Comparison of ENCODE assay signal across 25 cellular contexts in the genomic region with DNA sequence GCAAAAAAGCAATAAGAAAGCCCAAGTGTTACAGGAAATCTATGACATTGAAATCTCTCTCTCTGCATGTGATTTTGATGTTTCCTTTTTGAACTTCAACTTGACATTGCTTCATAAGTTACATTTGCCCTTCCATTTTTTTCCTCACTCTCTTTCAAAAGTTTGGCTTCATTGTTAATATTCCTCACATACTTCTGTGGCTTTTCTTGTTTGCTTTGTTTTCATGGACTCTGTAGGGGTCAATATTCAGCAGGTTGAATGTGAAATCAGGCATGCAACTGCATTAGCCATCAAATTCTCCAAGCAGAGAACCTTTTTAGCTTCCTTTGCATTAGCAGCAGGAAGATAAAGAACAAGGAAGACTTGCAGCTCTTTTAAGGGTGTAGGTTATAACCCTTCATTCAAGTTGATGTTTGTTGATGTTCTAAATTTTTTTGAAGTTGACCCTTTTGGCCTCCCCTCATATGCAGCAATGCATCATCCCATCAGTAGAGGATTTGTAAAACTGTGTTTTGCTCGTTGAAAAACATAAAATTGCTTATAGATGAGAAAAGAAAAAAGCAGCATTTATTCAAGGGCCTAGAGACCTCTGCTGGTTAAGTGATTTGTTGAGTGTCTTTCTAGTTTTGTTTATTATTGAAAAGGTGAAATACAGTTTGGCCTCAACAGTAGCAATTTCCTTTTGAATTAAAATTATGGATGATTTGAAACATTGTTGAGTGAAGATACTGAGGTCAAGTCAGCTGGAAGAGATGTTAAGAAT.
DNase-seq lines count a peak whose midpoint lies in the region; ATAC-seq and TF ChIP-seq lines count a peak whose summit lies in the region.
"Had no signal": no experiment of that assay in that cellular context is flagged by ENCODE, and none has a peak within 500 bp of the region (broad histone marks: within the 10 kb centered on the region; RNA-seq: fewer than 3 reads in every experiment).

No MANE protein-coding gene starts in this region.

- no peaks in the 10 kb centered on the region for H3K27me3 ChIP-seq in left lung
- H3K27me3 ChIP-seq: neutrophil had no signal

- H3K4me1 ChIP-seq in left lung, result no peaks in the 10 kb centered on the region
- H3K4me1 ChIP-seq: psoas muscle had no signal

- TF ChIP-seq CTCF in left lung (IDR thresholded peaks at IDR 0.05), result no peak

- DNase-seq in DMS53 (lab: John Stamatoyannopoulos, UW), result peak; percentile 1
- no peak for DNase-seq in DMS53 treated with DMSO at 0.1 percent for 48 hours (lab: John Stamatoyannopoulos, UW; ENCODE audit: unreplicated experiment)
- DNase-seq in cerebellar cortex (ENCODE audit: low spot score), result peak; percentile 18
- DNase-seq in left lobe of liver (ENCODE audit: low spot score), result no peak
- DNase-seq in stimulated activated CD4-positive, alpha-beta T cell treated with anti-CD3 and anti-CD28 coated beads, Interleukin-15, amount 100 ng/mL, for 24 hours, result no peak
- no peak for DNase-seq in left lung
- no peak for DNase-seq in DMS153 treated with DMSO at 0.1 percent for 48 hours (lab: John Stamatoyannopoulos, UW; ENCODE audit: unreplicated experiment)
- DNase-seq: activated CD4-positive, alpha-beta T cell treated with anti-CD3 and anti-CD28 coated beads, Interleukin-2, amount 50 U/mL, for 4 hours; activated naive CD8-positive, alpha-beta T cell treated with anti-CD3 and anti-CD28 coated beads, Interleukin-2, amount 50 U/mL, for 24 hours; activated T-cell treated with anti-CD3 and anti-CD28 coated beads, Interleukin-2, amount 50 U/mL, for 72 hours; C1 segment of cervical spinal cord; GOT3; left colon; NCI-H2029; NCI-H345; NCI-H69; psoas muscle; SK-N-SH; trophoblast cell had no signal

- no peak overlapping the region for H3K4me3 ChIP-seq in left lung
- H3K4me3 ChIP-seq: psoas muscle had no signal

- peak; percentile 67 for ATAC-seq in left lobe of liver
- ATAC-seq in left lung, result no peak
- no peak for ATAC-seq in GM18502 (IDR thresholded peaks at IDR 0.05; ENCODE audit: poor library complexity, unreplicated experiment)
- ATAC-seq: activated naive CD8-positive, alpha-beta T cell treated with anti-CD3 and anti-CD28 coated beads, Interleukin-2, amount 50 U/mL, for 24 hours; activated T-cell treated with anti-CD3 and anti-CD28 coated beads, Interleukin-2, amount 50 U/mL, for 72 hours; left colon; psoas muscle; Right ventricle myocardium inferior; stimulated activated effector memory CD8-positive, alpha-beta T cell treated with anti-CD3 and anti-CD28 coated beads, Interleukin-12 subunit alpha, Interleukin-12 subunit beta, amount 100 ng/mL, for 72 hours had no signal

- no peaks in the 10 kb centered on the region for H3K9me3 ChIP-seq in left lung
- H3K9me3 ChIP-seq: neutrophil, psoas muscle, SK-N-SH had no signal

- intact Hi-C loops in left lung (cut with DNase I), result no loop called here

- H3K36me3 ChIP-seq in left lung, result no peaks in the 10 kb centered on the region
- H3K36me3 ChIP-seq: neutrophil had no signal

- no peak overlapping the region for H3K27ac ChIP-seq in left lung
- H3K27ac ChIP-seq: 22Rv1, KMS-11, neutrophil, psoas muscle had no signal

Comparison
In these comparisons a context has a peak if more than half of its experiments do, and no peak if none do; other contexts are left out.
1. DNase-seq: peak in DMS53 (single experiment) and cerebellar cortex (single experiment); none in DMS53 treated with DMSO at 0.1 percent for 48 hours (single experiment), left lobe of liver (single experiment), stimulated activated CD4-positive, alpha-beta T cell treated with anti-CD3 and anti-CD28 coated beads, Interleukin-15, amount 100 ng/mL, for 24 hours (single experiment), left lung (0 of 2) and DMS153 treated with DMSO at 0.1 percent for 48 hours (single experiment).